ENCODE assay signal across 20 cellular contexts in genomic region chr6:40901322-40902055, GRCh38.
"Had no signal": no experiment of that assay in that cellular context is flagged by ENCODE, and none has a peak within 500 bp of the region (broad histone marks: within the 10 kb centered on the region; RNA-seq: fewer than 3 reads in every experiment).

No MANE protein-coding gene starts in this region.

- DNase-seq: activated CD4-positive, alpha-beta memory T cell treated with anti-CD3 and anti-CD28 coated beads for 36 hours; activated CD4-positive, alpha-beta T cell treated with anti-CD3 and anti-CD28 coated beads for 4 hours; activated naive CD8-positive, alpha-beta T cell treated with anti-CD3 and anti-CD28 coated beads for 36 hours; activated T-cell treated with anti-CD3 and anti-CD28 coated beads for 4 hours; amniotic stem cell; cortex of kidney; effector CD4-positive, alpha-beta T cell; left lung; mucosa of descending colon; naive thymus-derived CD8-positive, alpha-beta T cell; SK-N-SH; stimulated activated naive B cell treated with anti-CD40 and anti-IgM and Interleukin-4, amounts not matched to agents 10 μg/mL and 1 μg/mL and 100 μg/mL, for 72 hours had no signal

- H3K27ac Mint-ChIP-seq: activated CD4-positive, alpha-beta memory T cell treated with anti-CD3 and anti-CD28 coated beads for 36 hours; activated naive CD8-positive, alpha-beta T cell treated with anti-CD3 and anti-CD28 coated beads for 36 hours; memory B cell; naive thymus-derived CD8-positive, alpha-beta T cell; stimulated activated naive B cell treated with anti-CD40 and anti-IgM and Interleukin-4, amounts not matched to agents 10 μg/mL and 1 μg/mL and 100 μg/mL, for 72 hours; WTC11 had no signal

- H3K4me3 Mint-ChIP-seq: activated CD4-positive, alpha-beta memory T cell treated with anti-CD3 and anti-CD28 coated beads for 36 hours; activated naive CD8-positive, alpha-beta T cell treated with anti-CD3 and anti-CD28 coated beads for 36 hours; brain; memory B cell; naive thymus-derived CD8-positive, alpha-beta T cell; stimulated activated naive B cell treated with anti-CD40 and anti-IgM and Interleukin-4, amounts not matched to agents 10 μg/mL and 1 μg/mL and 100 μg/mL, for 72 hours; WTC11 had no signal

- H3K36me3 ChIP-seq: left lung, tibial nerve, vagina had no signal

- H3K9me3 Mint-ChIP-seq: activated CD4-positive, alpha-beta memory T cell treated with anti-CD3 and anti-CD28 coated beads for 36 hours; activated naive CD8-positive, alpha-beta T cell treated with anti-CD3 and anti-CD28 coated beads for 36 hours; memory B cell had no signal

- H3K4me1 ChIP-seq: left lung, vagina had no signal

- H3K36me3 Mint-ChIP-seq: activated CD4-positive, alpha-beta memory T cell treated with anti-CD3 and anti-CD28 coated beads for 36 hours; activated naive CD8-positive, alpha-beta T cell treated with anti-CD3 and anti-CD28 coated beads for 36 hours; brain; WTC11 had no signal

- ATAC-seq: esophagus mucosa; left lung; mucosa of descending colon; naive thymus-derived CD8-positive, alpha-beta T cell; sciatic nerve; stimulated activated naive B cell treated with anti-CD40 and anti-IgM and Interleukin-4, amounts not matched to agents 10 μg/mL and 1 μg/mL and 100 μg/mL, for 72 hours; WTC11 had no signal

- H3K27me3 Mint-ChIP-seq: activated CD4-positive, alpha-beta memory T cell treated with anti-CD3 and anti-CD28 coated beads for 36 hours had no signal

- H3K9me3 ChIP-seq: left lung, mucosa of descending colon, SK-N-SH, tibial nerve, vagina had no signal

- H3K4me3 ChIP-seq: hepatocyte, left lung, mucosa of descending colon, tibial nerve, vagina had no signal

- H3K27me3 ChIP-seq: hepatocyte, left lung, tibial nerve, vagina had no signal

- H3K4me1 Mint-ChIP-seq: activated naive CD8-positive, alpha-beta T cell treated with anti-CD3 and anti-CD28 coated beads for 36 hours; memory B cell; naive thymus-derived CD8-positive, alpha-beta T cell; stimulated activated naive B cell treated with anti-CD40 and anti-IgM and Interleukin-4, amounts not matched to agents 10 μg/mL and 1 μg/mL and 100 μg/mL, for 72 hours had no signal

- H3K27ac ChIP-seq: hepatocyte, left lung, tibial nerve, vagina had no signal
